1 cellular context compared by ENCODE assay signal in the genomic region with DNA sequence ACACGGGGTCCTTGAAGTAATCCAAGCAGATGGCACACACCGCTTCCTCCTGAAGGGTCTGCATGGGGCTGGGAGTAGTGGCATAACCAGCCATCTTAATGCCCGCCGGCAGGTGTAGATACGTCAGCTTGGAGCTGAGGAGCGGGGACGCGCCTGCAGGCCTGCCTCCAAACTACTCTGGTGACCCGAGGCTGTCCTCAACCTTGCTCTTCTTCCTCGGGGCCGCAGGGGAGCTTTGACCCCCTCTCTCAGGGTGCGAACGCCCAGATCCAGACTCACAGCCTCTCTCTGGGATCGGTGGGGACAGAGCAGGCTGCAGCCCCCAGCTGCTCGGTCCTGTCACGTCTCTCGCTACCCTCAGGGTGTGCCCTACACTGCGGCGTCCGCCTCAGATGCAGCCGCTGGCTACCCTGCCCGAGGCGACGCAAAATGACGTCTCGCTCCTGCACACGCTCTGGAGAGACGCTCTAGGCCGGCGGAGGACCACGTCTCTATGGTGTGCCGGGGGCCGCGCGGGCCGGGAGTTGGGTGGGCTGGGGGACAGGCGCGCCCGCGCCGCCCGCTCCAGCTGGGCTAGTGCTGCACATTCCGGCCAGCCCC.
TF ChIP-seq lines count a peak whose summit lies in the region.

A gene (minus strand): TSS at position 424 of the 600 bp plus-strand sequence. CDS start 330 bp downstream, at position 94.

TF ChIP-seq in HepG2, 621 proteins besides CTCF, POLR2A, EP300 and RAD21 (continued from another document and continues in another):
- TF ChIP-seq, protein P1, sequence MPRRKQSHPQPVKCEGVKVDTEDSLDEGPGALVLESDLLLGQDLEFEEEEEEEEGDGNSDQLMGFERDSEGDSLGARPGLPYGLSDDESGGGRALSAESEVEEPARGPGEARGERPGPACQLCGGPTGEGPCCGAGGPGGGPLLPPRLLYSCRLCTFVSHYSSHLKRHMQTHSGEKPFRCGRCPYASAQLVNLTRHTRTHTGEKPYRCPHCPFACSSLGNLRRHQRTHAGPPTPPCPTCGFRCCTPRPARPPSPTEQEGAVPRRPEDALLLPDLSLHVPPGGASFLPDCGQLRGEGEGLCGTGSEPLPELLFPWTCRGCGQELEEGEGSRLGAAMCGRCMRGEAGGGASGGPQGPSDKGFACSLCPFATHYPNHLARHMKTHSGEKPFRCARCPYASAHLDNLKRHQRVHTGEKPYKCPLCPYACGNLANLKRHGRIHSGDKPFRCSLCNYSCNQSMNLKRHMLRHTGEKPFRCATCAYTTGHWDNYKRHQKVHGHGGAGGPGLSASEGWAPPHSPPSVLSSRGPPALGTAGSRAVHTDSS (CRISPR knock-in tag; conservative IDR thresholded peaks at IDR 0.05) = no peak
- TF ChIP-seq GABPB1 (CRISPR knock-in tag; IDR thresholded peaks at IDR 0.05) = peak; percentile 87
- TF ChIP-seq ZSCAN31 (CRISPR knock-in tag; IDR thresholded peaks at IDR 0.05; ENCODE audit: low read depth) = peak; percentile 82
- TF ChIP-seq PLRG1 (conservative IDR thresholded peaks at IDR 0.05) = no peak
- TF ChIP-seq CEBPB (IDR thresholded peaks at IDR 0.05; ENCODE audit: borderline replicate concordance, low read depth, low read length) = no peak
- TF ChIP-seq ELF1 (CRISPR knock-in tag; IDR thresholded peaks at IDR 0.05) = peak; percentile 72
- peak; percentile 81; the same call in 1 of the 2 replicates for TF ChIP-seq ZNF292 (CRISPR knock-in tag; IDR thresholded peaks at IDR 0.05; ENCODE audit: borderline replicate concordance, low read depth)
- no peak for TF ChIP-seq HMG20B (CRISPR knock-in tag; conservative IDR thresholded peaks at IDR 0.05)
- TF ChIP-seq, protein P2, sequence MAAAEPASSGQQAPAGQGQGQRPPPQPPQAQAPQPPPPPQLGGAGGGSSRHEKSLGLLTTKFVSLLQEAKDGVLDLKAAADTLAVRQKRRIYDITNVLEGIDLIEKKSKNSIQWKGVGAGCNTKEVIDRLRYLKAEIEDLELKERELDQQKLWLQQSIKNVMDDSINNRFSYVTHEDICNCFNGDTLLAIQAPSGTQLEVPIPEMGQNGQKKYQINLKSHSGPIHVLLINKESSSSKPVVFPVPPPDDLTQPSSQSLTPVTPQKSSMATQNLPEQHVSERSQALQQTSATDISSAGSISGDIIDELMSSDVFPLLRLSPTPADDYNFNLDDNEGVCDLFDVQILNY (CRISPR knock-in tag; conservative IDR thresholded peaks at IDR 0.05) = 0 out of 2 replicates have a peak, but pooled peaks have one; percentile 58
- peak; percentile 86 for TF ChIP-seq IRF2 (CRISPR knock-in tag; IDR thresholded peaks at IDR 0.05)
- TF ChIP-seq GPN1 (CRISPR knock-in tag; IDR thresholded peaks at IDR 0.05; ENCODE audit: borderline replicate concordance) = no peak
- TF ChIP-seq SOX13 (IDR thresholded peaks at IDR 0.05) = no peak
- TF ChIP-seq SOX13 (CRISPR knock-in tag; conservative IDR thresholded peaks at IDR 0.05 in 1 of 2, IDR thresholded peaks at IDR 0.05 in 1 of 2) = peak in 1 of 2 experiments; percentile 69; a peak in 1 of 4 replicates
- peak; percentile 73; the same call in 1 of the 2 replicates for TF ChIP-seq MYC (CRISPR knock-in tag; IDR thresholded peaks at IDR 0.05; ENCODE audit: borderline replicate concordance)
- TF ChIP-seq RBFOX2 (IDR thresholded peaks at IDR 0.05; ENCODE audit: low read depth, low read length) = peak; percentile 91; the same call in 1 of the 2 replicates
- no peak for TF ChIP-seq RORA (CRISPR knock-in tag; IDR thresholded peaks at IDR 0.05)
- TF ChIP-seq ZNF614 (CRISPR knock-in tag; IDR thresholded peaks at IDR 0.05; ENCODE audit: borderline replicate concordance) = peak; percentile 80
- TF ChIP-seq, protein P3, sequence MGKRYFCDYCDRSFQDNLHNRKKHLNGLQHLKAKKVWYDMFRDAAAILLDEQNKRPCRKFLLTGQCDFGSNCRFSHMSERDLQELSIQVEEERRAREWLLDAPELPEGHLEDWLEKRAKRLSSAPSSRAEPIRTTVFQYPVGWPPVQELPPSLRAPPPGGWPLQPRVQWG (CRISPR knock-in tag; IDR thresholded peaks at IDR 0.05; ENCODE audit: borderline replicate concordance, low read depth) = 0 out of 2 replicates have a peak, but pooled peaks have one; percentile 8
- TF ChIP-seq ZNF33B (CRISPR knock-in tag; IDR thresholded peaks at IDR 0.05) = no peak
- no peak for TF ChIP-seq ZNF383 (CRISPR knock-in tag; IDR thresholded peaks at IDR 0.05; ENCODE audit: borderline replicate concordance)
- peak; percentile 75; the same call in 1 of the 2 replicates for TF ChIP-seq NR2C2 (CRISPR knock-in tag; IDR thresholded peaks at IDR 0.05; ENCODE audit: borderline replicate concordance)
- TF ChIP-seq, protein P4, sequence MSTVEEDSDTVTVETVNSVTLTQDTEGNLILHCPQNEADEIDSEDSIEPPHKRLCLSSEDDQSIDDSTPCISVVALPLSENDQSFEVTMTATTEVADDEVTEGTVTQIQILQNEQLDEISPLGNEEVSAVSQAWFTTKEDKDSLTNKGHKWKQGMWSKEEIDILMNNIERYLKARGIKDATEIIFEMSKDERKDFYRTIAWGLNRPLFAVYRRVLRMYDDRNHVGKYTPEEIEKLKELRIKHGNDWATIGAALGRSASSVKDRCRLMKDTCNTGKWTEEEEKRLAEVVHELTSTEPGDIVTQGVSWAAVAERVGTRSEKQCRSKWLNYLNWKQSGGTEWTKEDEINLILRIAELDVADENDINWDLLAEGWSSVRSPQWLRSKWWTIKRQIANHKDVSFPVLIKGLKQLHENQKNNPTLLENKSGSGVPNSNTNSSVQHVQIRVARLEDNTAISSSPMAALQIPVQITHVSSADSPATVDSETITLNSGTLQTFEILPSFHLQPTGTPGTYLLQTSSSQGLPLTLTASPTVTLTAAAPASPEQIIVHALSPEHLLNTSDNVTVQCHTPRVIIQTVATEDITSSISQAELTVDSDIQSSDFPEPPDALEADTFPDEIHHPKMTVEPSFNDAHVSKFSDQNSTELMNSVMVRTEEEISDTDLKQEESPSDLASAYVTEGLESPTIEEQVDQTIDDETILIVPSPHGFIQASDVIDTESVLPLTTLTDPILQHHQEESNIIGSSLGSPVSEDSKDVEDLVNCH (CRISPR knock-in tag; IDR thresholded peaks at IDR 0.05) = no peak
- peak; percentile 53; the same call in 1 of the 2 replicates for TF ChIP-seq ZNF737 (CRISPR knock-in tag; IDR thresholded peaks at IDR 0.05; ENCODE audit: borderline replicate concordance)
- no peak for TF ChIP-seq RBAK (CRISPR knock-in tag; IDR thresholded peaks at IDR 0.05)
- peak; percentile 39; the same call in 1 of the 2 replicates for TF ChIP-seq ZBTB20 (CRISPR knock-in tag; IDR thresholded peaks at IDR 0.05; ENCODE audit: borderline replicate concordance, low read depth)
- TF ChIP-seq FOXC1 (CRISPR knock-in tag; IDR thresholded peaks at IDR 0.05; ENCODE audit: borderline replicate concordance) = no peak
- TF ChIP-seq STAG1 (CRISPR knock-in tag; IDR thresholded peaks at IDR 0.05) = peak; percentile 35
- TF ChIP-seq SALL1 (CRISPR knock-in tag; IDR thresholded peaks at IDR 0.05) = peak; percentile 68
- peak; percentile 44; the same call in 1 of the 2 replicates for TF ChIP-seq CEBPG (CRISPR knock-in tag; IDR thresholded peaks at IDR 0.05)
- TF ChIP-seq ZSCAN9 (CRISPR knock-in tag; IDR thresholded peaks at IDR 0.05; ENCODE audit: borderline replicate concordance) = no peak
- TF ChIP-seq ZMAT3 (CRISPR knock-in tag; conservative IDR thresholded peaks at IDR 0.05) = peak; percentile 56; the same call in 1 of the 2 replicates
- no peak for TF ChIP-seq ZNF101 (CRISPR knock-in tag; IDR thresholded peaks at IDR 0.05; ENCODE audit: borderline replicate concordance, low read depth)
- TF ChIP-seq TP53 (CRISPR knock-in tag; conservative IDR thresholded peaks at IDR 0.05) = no peak
- TF ChIP-seq ARNTL (CRISPR knock-in tag; IDR thresholded peaks at IDR 0.05) = peak; percentile 70; the same call in 1 of the 2 replicates
- TF ChIP-seq POLR2G (IDR thresholded peaks at IDR 0.05; ENCODE audit: low read depth, low read length) = peak; percentile 84
- TF ChIP-seq ISX (CRISPR knock-in tag; conservative IDR thresholded peaks at IDR 0.05) = no peak
- TF ChIP-seq, protein P5, sequence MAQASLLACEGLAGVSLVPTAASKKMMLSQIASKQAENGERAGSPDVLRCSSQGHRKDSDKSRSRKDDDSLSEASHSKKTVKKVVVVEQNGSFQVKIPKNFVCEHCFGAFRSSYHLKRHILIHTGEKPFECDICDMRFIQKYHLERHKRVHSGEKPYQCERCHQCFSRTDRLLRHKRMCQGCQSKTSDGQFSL (CRISPR knock-in tag; IDR thresholded peaks at IDR 0.05) = no peak
- no peak for TF ChIP-seq HHEX (CRISPR knock-in tag; IDR thresholded peaks at IDR 0.05)
- peak; percentile 85 for TF ChIP-seq ZNF552 (CRISPR knock-in tag; IDR thresholded peaks at IDR 0.05; ENCODE audit: borderline replicate concordance)
- peak; percentile 45; the same call in 1 of the 2 replicates for TF ChIP-seq ZNF761 (CRISPR knock-in tag; conservative IDR thresholded peaks at IDR 0.05)
- peak; percentile 16; the same call in 1 of the 2 replicates for TF ChIP-seq NAIF1 (CRISPR knock-in tag; IDR thresholded peaks at IDR 0.05; ENCODE audit: borderline replicate concordance)
- TF ChIP-seq, protein P6, sequence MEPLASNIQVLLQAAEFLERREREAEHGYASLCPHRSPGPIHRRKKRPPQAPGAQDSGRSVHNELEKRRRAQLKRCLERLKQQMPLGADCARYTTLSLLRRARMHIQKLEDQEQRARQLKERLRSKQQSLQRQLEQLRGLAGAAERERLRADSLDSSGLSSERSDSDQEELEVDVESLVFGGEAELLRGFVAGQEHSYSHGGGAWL (CRISPR knock-in tag; IDR thresholded peaks at IDR 0.05) = no peak
- TF ChIP-seq ETV6 (CRISPR knock-in tag; conservative IDR thresholded peaks at IDR 0.05) = 0 out of 2 replicates have a peak, but pooled peaks have one; percentile 74
- TF ChIP-seq HDAC6 (IDR thresholded peaks at IDR 0.05; ENCODE audit: low read depth, low read length) = no peak
- 0 out of 2 replicates have a peak, but pooled peaks have one; percentile 66 for TF ChIP-seq EEA1 (CRISPR knock-in tag; IDR thresholded peaks at IDR 0.05; ENCODE audit: borderline replicate concordance)
- TF ChIP-seq, protein P7, sequence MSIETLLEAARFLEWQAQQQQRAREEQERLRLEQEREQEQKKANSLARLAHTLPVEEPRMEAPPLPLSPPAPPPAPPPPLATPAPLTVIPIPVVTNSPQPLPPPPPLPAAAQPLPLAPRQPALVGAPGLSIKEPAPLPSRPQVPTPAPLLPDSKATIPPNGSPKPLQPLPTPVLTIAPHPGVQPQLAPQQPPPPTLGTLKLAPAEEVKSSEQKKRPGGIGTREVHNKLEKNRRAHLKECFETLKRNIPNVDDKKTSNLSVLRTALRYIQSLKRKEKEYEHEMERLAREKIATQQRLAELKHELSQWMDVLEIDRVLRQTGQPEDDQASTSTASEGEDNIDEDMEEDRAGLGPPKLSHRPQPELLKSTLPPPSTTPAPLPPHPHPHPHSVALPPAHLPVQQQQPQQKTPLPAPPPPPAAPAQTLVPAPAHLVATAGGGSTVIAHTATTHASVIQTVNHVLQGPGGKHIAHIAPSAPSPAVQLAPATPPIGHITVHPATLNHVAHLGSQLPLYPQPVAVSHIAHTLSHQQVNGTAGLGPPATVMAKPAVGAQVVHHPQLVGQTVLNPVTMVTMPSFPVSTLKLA (IDR thresholded peaks at IDR 0.05) = peak; percentile 37
- TF ChIP-seq ZNF616 (CRISPR knock-in tag; IDR thresholded peaks at IDR 0.05; ENCODE audit: low read depth) = peak; percentile 90; the same call in 1 of the 2 replicates
- TF ChIP-seq, protein P8, sequence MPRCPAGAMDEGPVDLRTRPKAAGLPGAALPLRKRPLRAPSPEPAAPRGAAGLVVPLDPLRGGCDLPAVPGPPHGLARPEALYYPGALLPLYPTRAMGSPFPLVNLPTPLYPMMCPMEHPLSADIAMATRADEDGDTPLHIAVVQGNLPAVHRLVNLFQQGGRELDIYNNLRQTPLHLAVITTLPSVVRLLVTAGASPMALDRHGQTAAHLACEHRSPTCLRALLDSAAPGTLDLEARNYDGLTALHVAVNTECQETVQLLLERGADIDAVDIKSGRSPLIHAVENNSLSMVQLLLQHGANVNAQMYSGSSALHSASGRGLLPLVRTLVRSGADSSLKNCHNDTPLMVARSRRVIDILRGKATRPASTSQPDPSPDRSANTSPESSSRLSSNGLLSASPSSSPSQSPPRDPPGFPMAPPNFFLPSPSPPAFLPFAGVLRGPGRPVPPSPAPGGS (CRISPR knock-in tag; IDR thresholded peaks at IDR 0.05) = no peak
- peak; percentile 66; the same call in 1 of the 2 replicates for TF ChIP-seq GTF2F1 (IDR thresholded peaks at IDR 0.05; ENCODE audit: low read length)
- TF ChIP-seq EED (CRISPR knock-in tag; IDR thresholded peaks at IDR 0.05) = peak; percentile 75
- no peak for TF ChIP-seq PCBP1 (IDR thresholded peaks at IDR 0.05; ENCODE audit: borderline replicate concordance, low read depth, low read length)
- TF ChIP-seq ZNF256 (CRISPR knock-in tag; conservative IDR thresholded peaks at IDR 0.05) = peak; percentile 53; the same call in 1 of the 2 replicates
- peak; percentile 82; the same call in 1 of the 2 replicates for TF ChIP-seq ZNF749 (CRISPR knock-in tag; IDR thresholded peaks at IDR 0.05; ENCODE audit: borderline replicate concordance)
- peak; percentile 52; the same call in 1 of the 2 replicates for TF ChIP-seq GLI4 (CRISPR knock-in tag; IDR thresholded peaks at IDR 0.05; ENCODE audit: borderline replicate concordance)
- peak; percentile 93; the same call in 1 of the 2 replicates for TF ChIP-seq DNMT1 (CRISPR knock-in tag; IDR thresholded peaks at IDR 0.05)
- TF ChIP-seq, protein P9, sequence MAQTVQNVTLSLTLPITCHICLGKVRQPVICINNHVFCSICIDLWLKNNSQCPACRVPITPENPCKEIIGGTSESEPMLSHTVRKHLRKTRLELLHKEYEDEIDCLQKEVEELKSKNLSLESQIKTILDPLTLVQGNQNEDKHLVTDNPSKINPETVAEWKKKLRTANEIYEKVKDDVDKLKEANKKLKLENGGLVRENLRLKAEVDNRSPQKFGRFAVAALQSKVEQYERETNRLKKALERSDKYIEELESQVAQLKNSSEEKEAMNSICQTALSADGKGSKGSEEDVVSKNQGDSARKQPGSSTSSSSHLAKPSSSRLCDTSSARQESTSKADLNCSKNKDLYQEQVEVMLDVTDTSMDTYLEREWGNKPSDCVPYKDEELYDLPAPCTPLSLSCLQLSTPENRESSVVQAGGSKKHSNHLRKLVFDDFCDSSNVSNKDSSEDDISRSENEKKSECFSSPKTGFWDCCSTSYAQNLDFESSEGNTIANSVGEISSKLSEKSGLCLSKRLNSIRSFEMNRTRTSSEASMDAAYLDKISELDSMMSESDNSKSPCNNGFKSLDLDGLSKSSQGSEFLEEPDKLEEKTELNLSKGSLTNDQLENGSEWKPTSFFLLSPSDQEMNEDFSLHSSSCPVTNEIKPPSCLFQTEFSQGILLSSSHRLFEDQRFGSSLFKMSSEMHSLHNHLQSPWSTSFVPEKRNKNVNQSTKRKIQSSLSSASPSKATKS (CRISPR knock-in tag; IDR thresholded peaks at IDR 0.05) = no peak
- TF ChIP-seq, protein P10, sequence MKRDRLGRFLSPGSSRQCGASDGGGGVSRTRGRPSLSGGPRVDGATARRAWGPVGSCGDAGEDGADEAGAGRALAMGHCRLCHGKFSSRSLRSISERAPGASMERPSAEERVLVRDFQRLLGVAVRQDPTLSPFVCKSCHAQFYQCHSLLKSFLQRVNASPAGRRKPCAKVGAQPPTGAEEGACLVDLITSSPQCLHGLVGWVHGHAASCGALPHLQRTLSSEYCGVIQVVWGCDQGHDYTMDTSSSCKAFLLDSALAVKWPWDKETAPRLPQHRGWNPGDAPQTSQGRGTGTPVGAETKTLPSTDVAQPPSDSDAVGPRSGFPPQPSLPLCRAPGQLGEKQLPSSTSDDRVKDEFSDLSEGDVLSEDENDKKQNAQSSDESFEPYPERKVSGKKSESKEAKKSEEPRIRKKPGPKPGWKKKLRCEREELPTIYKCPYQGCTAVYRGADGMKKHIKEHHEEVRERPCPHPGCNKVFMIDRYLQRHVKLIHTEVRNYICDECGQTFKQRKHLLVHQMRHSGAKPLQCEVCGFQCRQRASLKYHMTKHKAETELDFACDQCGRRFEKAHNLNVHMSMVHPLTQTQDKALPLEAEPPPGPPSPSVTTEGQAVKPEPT (CRISPR knock-in tag; IDR thresholded peaks at IDR 0.05; ENCODE audit: low read depth) = no peak
